ENCODE assay signal across 16 cellular contexts in the genomic region with DNA sequence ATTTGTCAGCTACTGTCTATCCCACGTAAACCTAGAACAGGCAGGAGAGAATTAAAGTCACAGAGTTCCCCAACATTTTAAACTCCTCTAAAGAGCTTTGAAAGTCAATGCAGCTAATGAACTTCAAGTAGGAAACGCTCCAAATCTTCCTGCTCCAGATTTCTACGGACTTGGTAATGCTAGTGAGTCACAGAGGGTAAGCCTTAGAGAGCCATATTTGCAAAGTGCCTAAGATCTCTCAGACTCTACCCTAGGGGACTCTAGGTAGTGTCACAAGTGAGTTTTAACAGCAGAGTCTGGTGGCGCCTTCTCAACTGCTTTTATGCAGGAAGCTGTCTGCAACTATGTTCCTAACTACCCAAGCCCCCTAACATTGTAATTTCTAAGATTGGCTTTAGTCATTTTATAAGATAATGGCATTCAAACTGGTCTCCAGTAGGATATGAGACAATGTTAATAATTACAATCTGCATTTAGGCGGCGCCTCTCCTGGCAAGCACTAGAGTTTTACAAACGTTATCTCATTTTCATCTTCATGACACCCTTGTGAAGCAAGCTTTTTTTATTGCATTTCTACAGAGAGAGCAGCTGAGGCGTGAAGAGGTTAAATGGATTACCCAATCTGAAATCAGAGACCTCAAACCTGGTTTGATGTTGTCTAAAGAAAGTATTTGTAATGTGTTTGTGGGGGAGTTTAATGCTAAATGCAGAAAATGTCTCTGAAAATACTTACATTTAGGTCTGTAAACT. TPM values are rescaled to one million over a fixed set of nuclear protein-coding genes. Genes with fewer than 3 reads are reported as not detected.
DNase-seq lines count a peak whose midpoint lies in the region; ATAC-seq and TF ChIP-seq lines count a peak whose summit lies in the region.
"Had no signal": no experiment of that assay in that cellular context is flagged by ENCODE, and none has a peak within 500 bp of the region (broad histone marks: within the 10 kb centered on the region; RNA-seq: fewer than 3 reads in every experiment).

No MANE protein-coding gene starts in this region.

- WGBS in lung, 2 donors, result 77 to 80% methylated on average over 8 of the region's 8 CpGs

- no peaks in the 10 kb centered on the region for H3K27me3 ChIP-seq in lung (ENCODE audit: control insufficient read depth, insufficient read depth)
- H3K27me3 ChIP-seq: spleen had no signal

- H3K9me3 Mint-ChIP-seq in progenitor cell of endocrine pancreas (ENCODE audit: low read depth), result no peaks in the 10 kb centered on the region
- H3K9me3 Mint-ChIP-seq: activated naive CD8-positive, alpha-beta T cell treated with anti-CD3 and anti-CD28 coated beads for 36 hours; dendritic cell treated with granulocyte-macrophage colony-stimulating factor and Interleukin-4, amounts not matched to agents 40 ng/mL and 50 ng/mL, for 4 days had no signal

- H3K36me3 Mint-ChIP-seq in progenitor cell of endocrine pancreas (ENCODE audit: insufficient read depth), result no peaks in the 10 kb centered on the region
- H3K36me3 Mint-ChIP-seq: activated naive CD8-positive, alpha-beta T cell treated with anti-CD3 and anti-CD28 coated beads for 36 hours; CD4-positive, CD25-positive, alpha-beta regulatory T cell had no signal

- H3K9me3 ChIP-seq in lung (ENCODE audit: control insufficient read depth in 2 of 2, insufficient read depth in 1 of 2, low read length in 1 of 2), result no peaks in the 10 kb centered on the region
- H3K9me3 ChIP-seq: spleen had no signal

- H3K4me3 Mint-ChIP-seq in progenitor cell of endocrine pancreas (ENCODE audit: low read depth), result no peak overlapping the region
- H3K4me3 Mint-ChIP-seq: activated naive CD8-positive, alpha-beta T cell treated with anti-CD3 and anti-CD28 coated beads for 36 hours; CD4-positive, CD25-positive, alpha-beta regulatory T cell; dendritic cell treated with granulocyte-macrophage colony-stimulating factor and Interleukin-4, amounts not matched to agents 40 ng/mL and 50 ng/mL, for 4 days had no signal

- TF ChIP-seq CTCF in astrocyte of the spinal cord (IDR thresholded peaks at IDR 0.05; ENCODE audit: low read depth, low read length) (no peak), lung (IDR thresholded peaks at IDR 0.05; ENCODE audit: control extremely low read depth, extremely low read depth) (no peak), progenitor cell of endocrine pancreas (IDR thresholded peaks at IDR 0.05; ENCODE audit: unreplicated experiment) (no peak)

- TF ChIP-seq RAD21 in Ishikawa (IDR thresholded peaks at IDR 0.05; ENCODE audit: low read depth), result no peak

- no peaks in the 10 kb centered on the region for H3K36me3 ChIP-seq in lung (ENCODE audit: control insufficient read depth in 2 of 2, insufficient read depth in 2 of 2, low read length in 2 of 2)
- H3K36me3 ChIP-seq: spleen had no signal

- H3K4me3 ChIP-seq in astrocyte of the spinal cord (ENCODE audit: low read depth, low read length) (no peak overlapping the region), lung (no peak overlapping the region)
- H3K4me3 ChIP-seq: spleen had no signal

- peaks cover 0 to 8% of the 10 kb centered on the region in 2 donors for H3K4me1 ChIP-seq in lung (ENCODE audit: control insufficient read depth in 2 of 2, insufficient read depth in 2 of 2, low read length in 2 of 2)

- peak; percentile 53 for ATAC-seq in lung (ENCODE audit: insufficient read depth, low FRiP score)
- no peak for ATAC-seq in HG02623 (IDR thresholded peaks at IDR 0.05; ENCODE audit: unreplicated experiment)
- ATAC-seq: left ventricle myocardium superior had no signal

- H3K27me3 Mint-ChIP-seq in progenitor cell of endocrine pancreas, result no peaks in the 10 kb centered on the region
- H3K27me3 Mint-ChIP-seq: dendritic cell treated with granulocyte-macrophage colony-stimulating factor and Interleukin-4, amounts not matched to agents 40 ng/mL and 50 ng/mL, for 4 days had no signal

- no peak overlapping the region for H3K27ac Mint-ChIP-seq in progenitor cell of endocrine pancreas
- H3K27ac Mint-ChIP-seq: activated naive CD8-positive, alpha-beta T cell treated with anti-CD3 and anti-CD28 coated beads for 36 hours; CD4-positive, CD25-positive, alpha-beta regulatory T cell; dendritic cell treated with granulocyte-macrophage colony-stimulating factor and Interleukin-4, amounts not matched to agents 40 ng/mL and 50 ng/mL, for 4 days had no signal

- no peak overlapping the region for H3K27ac ChIP-seq in lung (ENCODE audit: low read depth in 1 of 2, low read length in 1 of 2)
- no peak overlapping the region for H3K27ac ChIP-seq in caudate nucleus (ENCODE audit: low read depth, low read length)
- H3K27ac ChIP-seq: spleen had no signal

- no peak for TF ChIP-seq EP300 in Ishikawa (IDR thresholded peaks at IDR 0.05; ENCODE audit: borderline replicate concordance)

- H3K4me1 Mint-ChIP-seq in progenitor cell of endocrine pancreas (ENCODE audit: low read depth), result peaks cover 5% of the 10 kb centered on the region
- H3K4me1 Mint-ChIP-seq: activated naive CD8-positive, alpha-beta T cell treated with anti-CD3 and anti-CD28 coated beads for 36 hours; CD4-positive, CD25-positive, alpha-beta regulatory T cell had no signal

- DNase-seq in Daoy (ENCODE audit: low read depth), result peak; percentile 35
- peak; percentile 52 for DNase-seq in astrocyte of the spinal cord (ENCODE audit: low read depth, low spot score)
- no peak for DNase-seq in lung (ENCODE audit: low spot score)
- no peak for DNase-seq in NCI-H1092 treated with DMSO at 0.1 percent for 48 hours (lab: John Stamatoyannopoulos, UW)
- DNase-seq in progenitor cell of endocrine pancreas (ENCODE audit: low spot score, unreplicated experiment), result no peak
- DNase-seq in caudate nucleus (lab: John Stamatoyannopoulos, UW), result no peak
- DNase-seq: activated naive CD8-positive, alpha-beta T cell treated with anti-CD3 and anti-CD28 coated beads for 36 hours; activated T-cell treated with anti-CD3 and anti-CD28 coated beads for 4 hours; CD4-positive, CD25-positive, alpha-beta regulatory T cell; glutamatergic neuron; left ventricle myocardium superior; NCI-H146; spleen had no signal

- in situ Hi-C loops in astrocyte of the spinal cord (cut with HindIII; ENCODE audit: low sequenced_read_pairs), result no loop called here

TF ChIP-seq in Ishikawa, 13 proteins besides CTCF, POLR2A, EP300 and RAD21:
- 0 out of 2 replicates have a peak, but pooled peaks have one; percentile 2 for TF ChIP-seq NFIC (IDR thresholded peaks at IDR 0.05)
- peak; percentile 64 for TF ChIP-seq CEBPB (IDR thresholded peaks at IDR 0.05)
- TF ChIP-seq, protein P1, sequence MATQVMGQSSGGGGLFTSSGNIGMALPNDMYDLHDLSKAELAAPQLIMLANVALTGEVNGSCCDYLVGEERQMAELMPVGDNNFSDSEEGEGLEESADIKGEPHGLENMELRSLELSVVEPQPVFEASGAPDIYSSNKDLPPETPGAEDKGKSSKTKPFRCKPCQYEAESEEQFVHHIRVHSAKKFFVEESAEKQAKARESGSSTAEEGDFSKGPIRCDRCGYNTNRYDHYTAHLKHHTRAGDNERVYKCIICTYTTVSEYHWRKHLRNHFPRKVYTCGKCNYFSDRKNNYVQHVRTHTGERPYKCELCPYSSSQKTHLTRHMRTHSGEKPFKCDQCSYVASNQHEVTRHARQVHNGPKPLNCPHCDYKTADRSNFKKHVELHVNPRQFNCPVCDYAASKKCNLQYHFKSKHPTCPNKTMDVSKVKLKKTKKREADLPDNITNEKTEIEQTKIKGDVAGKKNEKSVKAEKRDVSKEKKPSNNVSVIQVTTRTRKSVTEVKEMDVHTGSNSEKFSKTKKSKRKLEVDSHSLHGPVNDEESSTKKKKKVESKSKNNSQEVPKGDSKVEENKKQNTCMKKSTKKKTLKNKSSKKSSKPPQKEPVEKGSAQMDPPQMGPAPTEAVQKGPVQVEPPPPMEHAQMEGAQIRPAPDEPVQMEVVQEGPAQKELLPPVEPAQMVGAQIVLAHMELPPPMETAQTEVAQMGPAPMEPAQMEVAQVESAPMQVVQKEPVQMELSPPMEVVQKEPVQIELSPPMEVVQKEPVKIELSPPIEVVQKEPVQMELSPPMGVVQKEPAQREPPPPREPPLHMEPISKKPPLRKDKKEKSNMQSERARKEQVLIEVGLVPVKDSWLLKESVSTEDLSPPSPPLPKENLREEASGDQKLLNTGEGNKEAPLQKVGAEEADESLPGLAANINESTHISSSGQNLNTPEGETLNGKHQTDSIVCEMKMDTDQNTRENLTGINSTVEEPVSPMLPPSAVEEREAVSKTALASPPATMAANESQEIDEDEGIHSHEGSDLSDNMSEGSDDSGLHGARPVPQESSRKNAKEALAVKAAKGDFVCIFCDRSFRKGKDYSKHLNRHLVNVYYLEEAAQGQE (IDR thresholded peaks at IDR 0.05; ENCODE audit: low read depth), result no peak

RNA-seq across cellular contexts. Expression of a gene that starts 22.0 kb away (rescaled TPM):
- total RNA-seq in Daoy (2014; rRNA removed; shearing (Covaris generic)), result 4.7 and 5.1 TPM in 2 replicates
- total RNA-seq in lung, result 10 to 100 TPM; 17.2 to 55.8 TPM
- 1 to 10 TPM; 4.1 to 6.2 TPM for polyA plus RNA-seq in lung
- total RNA-seq in progenitor cell of endocrine pancreas, result 11.8 and 12.0 TPM in 2 replicates

Comparison
In these comparisons a context has a peak if more than half of its experiments do, and no peak if none do; other contexts are left out.
1. DNase-seq: peak in Daoy (single experiment) and astrocyte of the spinal cord (single experiment); none in lung (single experiment), NCI-H1092 treated with DMSO at 0.1 percent for 48 hours (single experiment), progenitor cell of endocrine pancreas (single experiment) and caudate nucleus (0 of 61).